Comparison of ENCODE assay signal across 8 cellular contexts in genomic region chr5:83473344-83474169, GRCh38. TPM values are rescaled to one million over a fixed set of nuclear protein-coding genes. Genes with fewer than 3 reads are reported as not detected.
DNase-seq lines count a peak whose midpoint lies in the region; ATAC-seq and TF ChIP-seq lines count a peak whose summit lies in the region.

No MANE protein-coding gene starts in this region.

- ATAC-seq in GM19372 (IDR thresholded peaks at IDR 0.05; ENCODE audit: low read depth, unreplicated experiment) (peak; percentile 43), HG03439 (IDR thresholded peaks at IDR 0.05; ENCODE audit: unreplicated experiment) (peak; percentile 73)

- H4K20me1 ChIP-seq in fibroblast of lung (ENCODE audit: control insufficient read depth, extremely low read depth, insufficient read depth, low read length) = no peaks in the 10 kb centered on the region

- H3K27me3 ChIP-seq in fibroblast of lung (ENCODE audit: control insufficient read depth, insufficient read depth, low read length) (no peaks in the 10 kb centered on the region), mucosa of stomach (ENCODE audit: control insufficient read depth, insufficient read depth, low read length) (peaks cover 63% of the 10 kb centered on the region)

- H2AFZ ChIP-seq in fibroblast of lung (ENCODE audit: low read length) = peak overlapping the region; percentile 90

- H3K9ac ChIP-seq in fibroblast of lung (ENCODE audit: insufficient read depth, low read length) (peak overlapping the region; percentile 75), mucosa of stomach (ENCODE audit: low read length) (peak overlapping the region; percentile 40)

- peak; percentile 50 for DNase-seq in CMK (ENCODE audit: low read depth)
- DNase-seq in NCI-H748 treated with DMSO at 0.1 percent for 48 hours (lab: John Stamatoyannopoulos, UW) = peak; percentile 87
- peak; percentile 48 for DNase-seq in activated T-cell treated with anti-CD3 and anti-CD28 coated beads, Interleukin-2, amount 50 U/mL, for 1 hour
- DNase-seq in fibroblast of lung (ENCODE audit: low read depth in 2 of 2) = peak; percentile 99
- peak; percentile 9 to 88 (median 75) for DNase-seq in substantia nigra (lab: John Stamatoyannopoulos, UW)

- H3K4me3 ChIP-seq in fibroblast of lung (replicated peaks in 1 of 4; ENCODE audit: control extremely low read depth in 1 of 4, insufficient read depth in 1 of 4, low read depth in 3 of 4, low read length in 4 of 4) (peak overlapping the region; percentile 75 to 93 (median 88)), mucosa of stomach (ENCODE audit: low read length) (peak overlapping the region; percentile 41)

- H3K79me2 ChIP-seq in fibroblast of lung (ENCODE audit: control insufficient read depth, insufficient read depth, low read length) = peaks cover 35% of the 10 kb centered on the region

- peak overlapping the region; percentile 94 for H3K27ac ChIP-seq in fibroblast of lung (ENCODE audit: insufficient read depth, low read length)
- no peak overlapping the region for H3K27ac ChIP-seq in substantia nigra (ENCODE audit: low read depth, low read length, poor library complexity, severe bottlenecking)

- no peaks in the 10 kb centered on the region for H3K9me3 ChIP-seq in fibroblast of lung (ENCODE audit: control insufficient read depth, insufficient read depth, low read depth, low read length)
- H3K9me3 ChIP-seq in mucosa of stomach (ENCODE audit: control insufficient read depth, low read length) = no peaks in the 10 kb centered on the region

- H3K4me1 ChIP-seq in fibroblast of lung (ENCODE audit: control insufficient read depth, extremely low read depth, insufficient read depth, low read length) (peaks cover 5% of the 10 kb centered on the region), mucosa of stomach (ENCODE audit: control insufficient read depth, insufficient read depth, low read length) (peaks cover 14% of the 10 kb centered on the region)

- H3K36me3 ChIP-seq in fibroblast of lung (ENCODE audit: control insufficient read depth, insufficient read depth, low read length) (no peaks in the 10 kb centered on the region), mucosa of stomach (ENCODE audit: control insufficient read depth, insufficient read depth, low read length) (no peaks in the 10 kb centered on the region)

- H3K4me2 ChIP-seq in fibroblast of lung (ENCODE audit: extremely low read depth, insufficient read depth, low read length) = peak overlapping the region; percentile 97

- peak; percentile 77 to 87 for TF ChIP-seq CTCF in fibroblast of lung (conservative IDR thresholded peaks at IDR 0.05 in 1 of 2, IDR thresholded peaks at IDR 0.05 in 1 of 2; ENCODE audit: low read depth in 1 of 2, low read length in 2 of 2)

RNA-seq across cellular contexts. Expression of gene VCAN, which starts 2.0 kb away (rescaled TPM):
- 190 and 227 TPM in 2 replicates for total RNA-seq in fibroblast of lung
- polyA plus RNA-seq in fibroblast of lung = 51.9 and 144 TPM in 2 replicates
- polyA plus RNA-seq in fibroblast of lung (2012) = 45.9 and 123 TPM in 2 replicates
- 175 and 349 TPM in 2 replicates for polyA minus RNA-seq in fibroblast of lung (ENCODE audit: low replicate concordance)

Comparison
In these comparisons a context has a peak if more than half of its experiments do, and no peak if none do; other contexts are left out.
1. DNase-seq: peak in every context shown above with its lines; median percentile 99 in fibroblast of lung; 87 in NCI-H748 treated with DMSO at 0.1 percent for 48 hours; 75 in substantia nigra; 50 in CMK; 48 in activated T-cell treated with anti-CD3 and anti-CD28 coated beads, Interleukin-2, amount 50 U/mL, for 1 hour.